1 cellular context compared by ENCODE assay signal in the genomic region with DNA sequence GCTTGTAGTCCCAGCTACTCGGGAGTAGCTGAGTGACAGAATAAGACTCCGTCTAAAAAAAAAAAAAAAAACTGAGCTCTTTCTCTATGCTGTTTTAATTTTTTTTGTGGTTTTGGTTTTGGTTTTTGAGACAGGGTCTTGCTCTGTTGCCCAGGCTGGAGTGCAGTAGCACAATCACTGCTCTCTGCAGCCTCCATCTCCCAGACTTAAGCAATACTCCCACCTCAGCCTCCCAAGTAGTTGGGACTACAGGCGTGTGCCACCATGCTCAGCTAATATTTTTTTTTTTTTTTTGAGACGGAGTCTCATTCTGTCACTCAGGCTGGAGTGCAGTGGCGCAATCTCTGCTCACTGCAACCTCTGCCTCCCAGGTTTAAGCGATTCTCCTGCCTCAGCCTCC. TPM values are rescaled to one million over a fixed set of nuclear protein-coding genes. Genes with fewer than 3 reads are reported as not detected.
"Had no signal": no experiment of that assay in that cellular context is flagged by ENCODE, and none has a peak within 500 bp of the region (broad histone marks: within the 10 kb centered on the region; RNA-seq: fewer than 3 reads in every experiment).

No MANE protein-coding gene starts in this region.

RNA-seq across cellular contexts. Expression of gene SMIM5, which starts 50.0 kb away (rescaled TPM):
- total RNA-seq: M059J had no signal
